ENCODE assay signal across 9 cellular contexts in genomic region chr6:35341557-35341956, GRCh38. TPM values are rescaled to one million over a fixed set of nuclear protein-coding genes. Genes with fewer than 3 reads are reported as not detected.
DNase-seq lines count a peak whose midpoint lies in the region; ATAC-seq and TF ChIP-seq lines count a peak whose summit lies in the region.
"Had no signal": no experiment of that assay in that cellular context is flagged by ENCODE, and none has a peak within 500 bp of the region (broad histone marks: within the 10 kb centered on the region; RNA-seq: fewer than 3 reads in every experiment).

No MANE protein-coding gene starts in this region.

- no peaks in the 10 kb centered on the region for H3K27me3 ChIP-seq in gastrocnemius medialis

- no peak for TF ChIP-seq POLR2A in gastrocnemius medialis (IDR thresholded peaks at IDR 0.05)

- ATAC-seq in gastrocnemius medialis: no peak
- no peak for ATAC-seq in HG02678 (IDR thresholded peaks at IDR 0.05; ENCODE audit: unreplicated experiment)
- ATAC-seq in GM21360 (IDR thresholded peaks at IDR 0.05; ENCODE audit: unreplicated experiment): no peak

- DNase-seq in DMS53 (lab: John Stamatoyannopoulos, UW): peak; percentile 14
- DNase-seq in DMS53 treated with DMSO at 0.1 percent for 48 hours (lab: John Stamatoyannopoulos, UW; ENCODE audit: unreplicated experiment): no peak
- DNase-seq in LoVo (ENCODE audit: low spot score): peak; percentile 19
- DNase-seq in glomerular visceral epithelial cell (ENCODE audit: extremely low spot score): peak; percentile 17
- DNase-seq in gastrocnemius medialis: no peak
- no peak for DNase-seq in activated CD4-positive, alpha-beta T cell treated with anti-CD3 and anti-CD28 coated beads, Interleukin-2, amount 50 U/mL, for 48 hours

- H3K4me3 ChIP-seq in gastrocnemius medialis: no peak overlapping the region

- no peaks in the 10 kb centered on the region for H3K36me3 ChIP-seq in gastrocnemius medialis

- intact Hi-C loops in gastrocnemius medialis (cut with DNase I; ENCODE audit: low total_unique reads): loop anchor here (5.0 kb wide), 1 partner anchor 391 kb away; no protein-coding TSS in a partner anchor

- in situ Hi-C loops in gastrocnemius medialis (cut with MboI; ENCODE audit: low sequenced_read_pairs in 4 of 4): loop anchor here (5.0 to 10.0 kb wide), 2 partner anchors 111 to 113 kb away; partner anchors contain the start of gene FANCE (in 4 of the 4)

- peaks cover 34 to 38% of the 10 kb centered on the region in 2 donors for H3K4me1 ChIP-seq in gastrocnemius medialis

- H3K9me3 ChIP-seq in gastrocnemius medialis: no peaks in the 10 kb centered on the region
- H3K9me3 ChIP-seq: tibial artery had no signal

- H3K27ac ChIP-seq in gastrocnemius medialis: peak overlapping the region; percentile 58 to 95 (median 75)

- TF ChIP-seq CTCF in gastrocnemius medialis (IDR thresholded peaks at IDR 0.05 in 4 of 5, conservative IDR thresholded peaks at IDR 0.05 in 1 of 5): no peak

RNA-seq across cellular contexts. Expression of gene PPARD, which starts 0.8 kb away (rescaled TPM):
- total RNA-seq in gastrocnemius medialis: 10 to 100 TPM in 3 of 4 donors, 1 to 10 TPM in 1; 6.3 to 16.7 (median 12.0) TPM

RNA-seq across cellular contexts. Expression of gene DEF6, which starts 43.9 kb away (rescaled TPM):
- 1 to 10 TPM in 1 of 4 donors, under 1 TPM in 3; 0.15 to 2.9 (median 0.68) TPM for total RNA-seq in gastrocnemius medialis

Comparison
In these comparisons a context has a peak if more than half of its experiments do, and no peak if none do; other contexts are left out.
1. DNase-seq: peak in DMS53 (single experiment), LoVo (single experiment) and glomerular visceral epithelial cell (single experiment); none in DMS53 treated with DMSO at 0.1 percent for 48 hours (single experiment), gastrocnemius medialis (0 of 2) and activated CD4-positive, alpha-beta T cell treated with anti-CD3 and anti-CD28 coated beads, Interleukin-2, amount 50 U/mL, for 48 hours (0 of 2).